ENCODE assay signal across 8 cellular contexts in the genomic region with DNA sequence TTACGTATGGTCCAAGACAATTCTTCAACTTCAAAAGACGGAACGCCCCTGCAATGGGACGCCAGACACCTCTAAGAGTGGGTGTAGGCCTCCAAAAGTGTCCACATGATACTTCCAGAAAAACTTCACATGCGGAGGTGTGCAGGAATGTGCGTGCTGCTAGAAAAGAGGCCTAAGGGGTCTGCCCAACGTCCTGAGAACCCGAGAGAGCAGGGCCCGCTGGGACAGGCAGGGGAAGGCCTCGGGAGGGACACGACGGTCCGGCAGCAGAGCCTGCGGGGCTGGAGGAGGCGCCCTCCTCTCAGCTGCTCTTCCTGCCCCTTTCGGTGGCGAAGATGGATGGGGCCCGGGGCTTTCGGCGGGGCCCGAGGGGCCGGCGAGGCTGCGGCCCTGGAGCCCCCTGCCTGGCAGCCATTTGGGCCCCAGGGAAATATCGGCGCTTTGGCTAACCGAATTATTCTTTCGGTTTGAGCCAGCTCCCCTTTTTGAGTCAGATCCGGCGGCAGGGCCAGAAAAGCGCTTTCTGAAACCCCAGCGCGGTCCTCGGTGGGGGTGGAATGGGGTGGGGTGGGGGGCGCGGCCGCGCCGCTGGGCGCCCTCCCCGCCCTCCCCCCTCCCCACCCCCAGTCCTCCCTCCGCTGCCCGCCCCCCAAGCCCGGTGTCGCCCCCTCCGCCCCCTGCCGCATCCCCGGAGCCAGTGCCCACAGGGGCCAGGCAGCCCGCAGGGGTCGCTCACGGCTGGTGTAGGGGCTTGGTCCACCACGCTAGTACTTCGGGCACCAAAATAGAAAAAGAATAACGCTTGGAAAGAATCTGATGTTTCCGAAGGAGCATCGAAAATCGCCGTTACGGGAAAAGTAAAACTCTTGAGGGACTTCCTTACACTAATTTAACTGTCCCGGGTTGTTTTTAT. TPM values are rescaled to one million over a fixed set of nuclear protein-coding genes. Genes with fewer than 3 reads are reported as not detected.
DNase-seq lines count a peak whose midpoint lies in the region; ATAC-seq and TF ChIP-seq lines count a peak whose summit lies in the region.

No MANE protein-coding gene starts in this region.

- H3K4me1 ChIP-seq in H9 (ENCODE audit: insufficient read depth, low read length) (no peaks in the 10 kb centered on the region), thymus (ENCODE audit: control insufficient read depth, insufficient read depth, low read length) (peaks cover 21% of the 10 kb centered on the region)

- H3K4me2 ChIP-seq in H9 (ENCODE audit: insufficient read depth, insufficient read length, low read length) = peak overlapping the region; percentile 50

- no peak overlapping the region for H2BK20ac ChIP-seq in H9 (ENCODE audit: low read depth, low read length, poor library complexity, severe bottlenecking)

- peak; percentile 49 for TF ChIP-seq CTCF in BJ (IDR thresholded peaks at IDR 0.05; ENCODE audit: insufficient read depth, low read depth, low read length)
- TF ChIP-seq CTCF in H9 (conservative IDR thresholded peaks at IDR 0.05) = peak; percentile 53
- TF ChIP-seq CTCF in natural killer cell (IDR thresholded peaks at IDR 0.05) = peak; percentile 37

- no peak overlapping the region for H2AFZ ChIP-seq in H9 (ENCODE audit: low read length)

- no peak overlapping the region for H3T11ph ChIP-seq in H9 (ENCODE audit: low read length)

- H3K27me3 Mint-ChIP-seq in H9 (ENCODE audit: low read depth) (peaks cover 70% of the 10 kb centered on the region), natural killer cell (ENCODE audit: low read depth in 2 of 2) (peaks cover 0 to 6% of the 10 kb centered on the region in 2 donors)

- no peaks in the 10 kb centered on the region for H3K9me3 Mint-ChIP-seq in H9
- H3K9me3 Mint-ChIP-seq in natural killer cell = no peaks in the 10 kb centered on the region

- H3K9ac ChIP-seq in H9 (ENCODE audit: extremely low read depth, insufficient read length, low read length) = no peak overlapping the region

- no peak overlapping the region for H4K5ac ChIP-seq in H9 (ENCODE audit: insufficient read length, low read depth, low read length)

- no peak overlapping the region for H3K4ac ChIP-seq in H9 (ENCODE audit: low read depth, low read length)

- no peak overlapping the region for H2AK5ac ChIP-seq in H9 (ENCODE audit: insufficient read length, low read length)

- no peaks in the 10 kb centered on the region for H3K79me2 ChIP-seq in H9 (ENCODE audit: insufficient read depth, low read length)

- no peak overlapping the region for H2BK15ac ChIP-seq in H9 (ENCODE audit: low read depth, low read length)

- no peak overlapping the region for H2BK5ac ChIP-seq in H9 (ENCODE audit: insufficient read length, low read length)

- H3K23me2 ChIP-seq in H9 (ENCODE audit: insufficient read length, low read depth, low read length, poor library complexity, severe bottlenecking) = peaks cover 2% of the 10 kb centered on the region

- no peak overlapping the region for H2BK12ac ChIP-seq in H9 (ENCODE audit: insufficient read length, low read depth, low read length)

- no peak overlapping the region for H3K56ac ChIP-seq in H9 (ENCODE audit: insufficient read length, low read depth, low read length)

- no peak overlapping the region for H2BK120ac ChIP-seq in H9 (ENCODE audit: low read depth, low read length, poor library complexity, severe bottlenecking)

- 0 out of 2 replicates have a peak overlapping the region, but pooled peaks have one; percentile 20 for H3K14ac ChIP-seq in H9 (ENCODE audit: insufficient read depth, low read length)

- no peaks in the 10 kb centered on the region for H3K36me3 Mint-ChIP-seq in H9 (ENCODE audit: insufficient read depth in 1 of 3, low read depth in 3 of 3)
- no peaks in the 10 kb centered on the region for H3K36me3 Mint-ChIP-seq in natural killer cell

- intact Hi-C loops in natural killer cell (cut with micrococcal nuclease) = loop anchor here (1.0 kb wide), 1 partner anchor 27 kb away; no protein-coding TSS in a partner anchor

- H3K27ac ChIP-seq in H9 (ENCODE audit: insufficient read length, low read depth, low read length) = no peak overlapping the region
- H3K27ac ChIP-seq in thymus (ENCODE audit: low read depth) = no peak overlapping the region

- H3K4me3 ChIP-seq in BJ (ENCODE audit: low read depth, low read length) (peak overlapping the region; percentile 34), thymus (ENCODE audit: low read length) (peak overlapping the region; percentile 52)

- no peak overlapping the region for H3K18ac ChIP-seq in H9 (ENCODE audit: insufficient read length, low read depth, low read length)

- no peak overlapping the region for H4K91ac ChIP-seq in H9 (ENCODE audit: insufficient read length, low read depth, low read length)

- H3K4me1 Mint-ChIP-seq in H9 (peaks cover 8 to 20% of the 10 kb centered on the region in 2 experiments), natural killer cell (peaks cover 27 to 45% of the 10 kb centered on the region in 2 donors)

- CTCF ChIA-PET in BJ (lab: Yijun Ruan, JAX) = interaction anchor here (1.3 to 1.7 kb wide), 4 partner anchors 10 to 585 kb away, joined by 4 to 7 read pairs (median 6); a partner anchor contains a TSS

- ATAC-seq in natural killer cell = peak; percentile 36 to 66 (median 41)
- no peak for ATAC-seq in GM19467 (IDR thresholded peaks at IDR 0.05; ENCODE audit: unreplicated experiment)

- H3K23ac ChIP-seq in H9 (ENCODE audit: insufficient read length, low read depth, low read length) = no peak overlapping the region

- H3K27ac Mint-ChIP-seq in H9 (no peak overlapping the region), natural killer cell (peak overlapping the region; percentile 48 to 60)

- H4K8ac ChIP-seq in H9 (replicated peaks; ENCODE audit: insufficient read length, low read depth, low read length) = no peak overlapping the region

- H3K27me3 ChIP-seq in BJ (ENCODE audit: control insufficient read depth, insufficient read depth, low read length) (no peaks in the 10 kb centered on the region), H9 (ENCODE audit: insufficient read depth, low read length) (no peaks in the 10 kb centered on the region), thymus (ENCODE audit: control insufficient read depth, insufficient read depth) (peaks cover 3% of the 10 kb centered on the region)

- DNase-seq in BJ (ENCODE audit: low read depth) = no peak
- peak; percentile 61 for DNase-seq in H9
- DNase-seq in activated CD4-positive, alpha-beta T cell treated with anti-CD3 and anti-CD28 coated beads for 1 hour = peak; percentile 31
- DNase-seq in effector CD4-positive, alpha-beta T cell = peak; percentile 36
- peak; percentile 43 for DNase-seq in natural killer cell
- no peak for DNase-seq in NCI-H1694 treated with DMSO at 0.1 percent for 48 hours (lab: John Stamatoyannopoulos, UW)

- H3K79me1 ChIP-seq in H9 (ENCODE audit: insufficient read depth, low read depth, low read length, poor library complexity, severe bottlenecking) = no peaks in the 10 kb centered on the region

- H3K9me3 ChIP-seq in H9 (ENCODE audit: control insufficient read depth, low read depth, low read length) (no peaks in the 10 kb centered on the region), thymus (ENCODE audit: control insufficient read depth) (no peaks in the 10 kb centered on the region)

- no peaks in the 10 kb centered on the region for H4K20me1 ChIP-seq in H9 (ENCODE audit: control insufficient read depth, insufficient read depth, insufficient read length)

- WGBS in H9 (ENCODE audit: extremely low coverage, insufficient read length, low lambda C conversion rate) = no CpG with 5 or more reads among the region's 60 CpGs
- WGBS in thymus = 11% methylated on average over 60 of the region's 60 CpGs

- H3K36me3 ChIP-seq in BJ (ENCODE audit: control insufficient read depth, insufficient read depth, low read length) (no peaks in the 10 kb centered on the region), thymus (ENCODE audit: control insufficient read depth, insufficient read depth) (no peaks in the 10 kb centered on the region)

- H3K4me3 Mint-ChIP-seq in H9 = peak overlapping the region; percentile 56 to 77
- peak overlapping the region; percentile 81 for H3K4me3 Mint-ChIP-seq in natural killer cell

- POLR2A ChIA-PET in BJ (lab: Charles Lee) = no interaction called here

RNA-seq across cellular contexts. Expression of a gene that starts 9.2 kb away (rescaled TPM):
- 10.4 and 19.1 TPM in 2 replicates for polyA plus RNA-seq in BJ (2011; rRNA removed)
- 8.4 and 11.6 TPM in 2 replicates for polyA minus RNA-seq in BJ (2011; rRNA and poly(A)+ RNA removed)
- 3.8 and 4.5 TPM in 2 replicates for total RNA-seq in H9 (2021)
- 100 to 1,000 TPM in 2 of 3 donors, 10 to 100 TPM in 1; 90.9 to 117 (median 114) TPM for total RNA-seq in natural killer cell
- polyA plus RNA-seq in thymus = 57.2 TPM

RNA-seq across cellular contexts. Expression of a gene that starts 22.2 kb away (rescaled TPM):
- polyA plus RNA-seq in BJ (2011; rRNA removed) = not detected in 2 replicates
- polyA minus RNA-seq in BJ (2011; rRNA and poly(A)+ RNA removed) = not detected in 2 replicates
- total RNA-seq in H9 (2021) = not detected in 2 replicates
- not detected for total RNA-seq in natural killer cell
- 1.8 TPM for polyA plus RNA-seq in thymus

Comparison
In these comparisons a context has a peak if more than half of its experiments do, and no peak if none do; other contexts are left out.
1. DNase-seq: peak in H9 (single experiment), activated CD4-positive, alpha-beta T cell treated with anti-CD3 and anti-CD28 coated beads for 1 hour (single experiment), effector CD4-positive, alpha-beta T cell (single experiment) and natural killer cell (single experiment); none in BJ (single experiment) and NCI-H1694 treated with DMSO at 0.1 percent for 48 hours (single experiment).
2. H3K27ac Mint-ChIP-seq: peak in natural killer cell (2 of 2); none in H9 (0 of 3).
3. RNA of a gene that starts 9.2 kb away (total RNA-seq): 90.9 to 117 TPM in natural killer cell; 3.8 to 4.5 TPM in H9; every median in the first group is over 10 times any median in the second.
4. Peak in every context shown above with its lines, with median percentiles within 50 percentile points of each other: CTCF ChIP-seq.